Comparison of ENCODE assay signal across 1 cellular context in the genomic region with DNA sequence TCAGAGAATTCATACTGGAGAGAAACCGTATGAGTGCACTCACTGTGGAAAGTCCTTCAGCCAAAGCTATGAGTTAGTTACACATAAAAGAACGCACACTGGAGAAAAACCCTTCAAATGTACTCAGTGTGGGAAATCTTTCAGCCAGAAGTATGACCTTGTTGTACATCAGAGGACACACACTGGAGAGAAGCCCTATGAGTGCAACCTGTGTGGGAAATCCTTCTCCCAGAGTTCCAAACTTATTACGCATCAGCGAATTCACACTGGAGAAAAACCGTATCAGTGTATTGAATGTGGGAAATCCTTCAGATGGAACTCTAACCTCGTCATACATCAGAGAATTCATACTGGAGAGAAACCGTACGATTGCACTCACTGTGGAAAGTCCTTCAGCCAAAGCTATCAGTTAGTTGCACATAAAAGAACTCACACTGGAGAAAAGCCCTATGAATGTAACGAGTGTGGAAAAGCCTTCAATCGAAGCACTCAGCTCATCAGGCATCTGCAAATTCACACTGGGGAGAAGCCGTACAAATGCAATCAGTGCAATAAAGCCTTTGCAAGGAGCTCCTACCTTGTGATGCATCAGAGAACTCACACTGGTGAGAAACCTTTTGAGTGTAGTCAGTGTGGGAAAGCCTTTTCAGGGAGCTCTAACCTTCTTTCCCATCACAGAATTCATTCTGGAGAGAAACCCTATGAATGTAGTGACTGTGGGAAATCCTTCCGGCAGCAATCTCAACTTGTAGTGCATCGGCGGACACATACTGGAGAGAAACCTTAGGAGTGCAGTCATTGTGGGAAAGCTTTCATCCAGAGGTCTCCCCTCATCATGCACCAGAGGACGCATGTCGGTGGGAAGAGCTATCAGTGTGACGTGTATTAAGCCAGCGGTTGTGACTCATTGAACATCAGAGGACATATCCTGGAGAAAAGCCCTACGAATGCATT.
A peak's percentile ranks its signal among the peaks of the same experiment; 100 is the strongest.
TF ChIP-seq lines count a peak whose summit lies in the region.

No MANE protein-coding gene starts in this region.

TF ChIP-seq in HepG2, 621 proteins besides CTCF, POLR2A, EP300 and RAD21 (continued from another document):
- TF ChIP-seq, protein P1, sequence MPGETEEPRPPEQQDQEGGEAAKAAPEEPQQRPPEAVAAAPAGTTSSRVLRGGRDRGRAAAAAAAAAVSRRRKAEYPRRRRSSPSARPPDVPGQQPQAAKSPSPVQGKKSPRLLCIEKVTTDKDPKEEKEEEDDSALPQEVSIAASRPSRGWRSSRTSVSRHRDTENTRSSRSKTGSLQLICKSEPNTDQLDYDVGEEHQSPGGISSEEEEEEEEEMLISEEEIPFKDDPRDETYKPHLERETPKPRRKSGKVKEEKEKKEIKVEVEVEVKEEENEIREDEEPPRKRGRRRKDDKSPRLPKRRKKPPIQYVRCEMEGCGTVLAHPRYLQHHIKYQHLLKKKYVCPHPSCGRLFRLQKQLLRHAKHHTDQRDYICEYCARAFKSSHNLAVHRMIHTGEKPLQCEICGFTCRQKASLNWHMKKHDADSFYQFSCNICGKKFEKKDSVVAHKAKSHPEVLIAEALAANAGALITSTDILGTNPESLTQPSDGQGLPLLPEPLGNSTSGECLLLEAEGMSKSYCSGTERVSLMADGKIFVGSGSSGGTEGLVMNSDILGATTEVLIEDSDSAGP (CRISPR knock-in tag; IDR thresholded peaks at IDR 0.05; ENCODE audit: borderline replicate concordance) = no peak
- TF ChIP-seq POLR2G (IDR thresholded peaks at IDR 0.05; ENCODE audit: low read depth, low read length) (0 out of 2 replicates have a peak, but pooled peaks have one; percentile 3), KDM1A (CRISPR knock-in tag; IDR thresholded peaks at IDR 0.05) (no peak), NFYB (CRISPR knock-in tag; IDR thresholded peaks at IDR 0.05) (no peak)
